In genomic region chr4:168811793-168812651, GRCh38 we compare ENCODE assay signal across 11 cellular contexts.
DNase-seq lines count a peak whose midpoint lies in the region; ATAC-seq and TF ChIP-seq lines count a peak whose summit lies in the region.
"Had no signal": no experiment of that assay in that cellular context is flagged by ENCODE, and none has a peak within 500 bp of the region (broad histone marks: within the 10 kb centered on the region; RNA-seq: fewer than 3 reads in every experiment).

No MANE protein-coding gene starts in this region.

- H3K4me3 ChIP-seq in heart right ventricle, result no peak overlapping the region
- H3K4me3 ChIP-seq in epithelial cell of esophagus (ENCODE audit: low read length), result no peak overlapping the region

- intact Hi-C loops in heart right ventricle (cut with DNase I) (no loop called here), cardiac septum (cut with DNase I) (loop anchor here (10.0 kb wide), 1 partner anchor 227 kb away; no protein-coding TSS in a partner anchor), CD14-positive monocyte (cut with micrococcal nuclease) (no loop called here)

- DNase-seq in heart right ventricle (no peak), cardiac septum (ENCODE audit: low spot score) (no peak), epithelial cell of esophagus (ENCODE audit: low read depth) (peak; percentile 79), nephron progenitor cell (no peak), HuH-7.5 (ENCODE audit: low spot score) (no peak), anterior cingulate cortex (lab: John Stamatoyannopoulos, UW) (no peak), SKM-1 (lab: John Stamatoyannopoulos, UW; ENCODE audit: unreplicated experiment) (no peak), CD14-positive monocyte (ENCODE audit: low spot score) (no peak)
- DNase-seq: activated CD4-positive, alpha-beta T cell treated with anti-CD3 and anti-CD28 coated beads for 1 hour; activated naive CD8-positive, alpha-beta T cell treated with anti-CD3 and anti-CD28 coated beads, Interleukin-2, amount 50 U/mL, for 24 hours; Kasumi-1 had no signal

- peak overlapping the region in 8 of 10 donors; percentile 40 to 79 (median 52) for H3K27ac ChIP-seq in heart right ventricle

- no peak overlapping the region for H3K4me3 Mint-ChIP-seq in nephron progenitor cell
- H3K4me3 Mint-ChIP-seq in CD14-positive monocyte, result no peak overlapping the region
- H3K4me3 Mint-ChIP-seq: activated naive CD8-positive, alpha-beta T cell treated with anti-CD3 and anti-CD28 coated beads, Interleukin-2, amount 50 U/mL, for 24 hours had no signal

- no peak for ATAC-seq in heart right ventricle
- ATAC-seq: activated naive CD8-positive, alpha-beta T cell treated with anti-CD3 and anti-CD28 coated beads, Interleukin-2, amount 50 U/mL, for 24 hours had no signal

- H3K4me1 Mint-ChIP-seq in nephron progenitor cell, result peaks cover 49% of the 10 kb centered on the region
- peaks cover 11% of the 10 kb centered on the region for H3K4me1 Mint-ChIP-seq in CD14-positive monocyte

- no peaks in the 10 kb centered on the region for H3K9me3 ChIP-seq in heart right ventricle

- peaks cover 7% of the 10 kb centered on the region for H3K36me3 Mint-ChIP-seq in nephron progenitor cell (ENCODE audit: low read depth)
- no peaks in the 10 kb centered on the region for H3K36me3 Mint-ChIP-seq in CD14-positive monocyte

- no peak for TF ChIP-seq CTCF in heart right ventricle (IDR thresholded peaks at IDR 0.05)
- no peak for TF ChIP-seq CTCF in epithelial cell of esophagus (IDR thresholded peaks at IDR 0.05; ENCODE audit: insufficient read depth, low read depth, low read length, missing control alignments)
- no peak for TF ChIP-seq CTCF in nephron progenitor cell (IDR thresholded peaks at IDR 0.05)
- no peak for TF ChIP-seq CTCF in CD14-positive monocyte (IDR thresholded peaks at IDR 0.05)

- no peaks in the 10 kb centered on the region for H3K27me3 ChIP-seq in heart right ventricle

- H3K9me3 Mint-ChIP-seq in nephron progenitor cell (peaks cover 3% of the 10 kb centered on the region), CD14-positive monocyte (peaks cover 0 to 1% (median 0%) of the 10 kb centered on the region in 7 donors)
- H3K9me3 Mint-ChIP-seq: activated naive CD8-positive, alpha-beta T cell treated with anti-CD3 and anti-CD28 coated beads, Interleukin-2, amount 50 U/mL, for 24 hours had no signal

- H3K27ac Mint-ChIP-seq in nephron progenitor cell, result peak overlapping the region; percentile 52
- peak overlapping the region in 1 of 7 donors; percentile 9 for H3K27ac Mint-ChIP-seq in CD14-positive monocyte
- H3K27ac Mint-ChIP-seq: activated naive CD8-positive, alpha-beta T cell treated with anti-CD3 and anti-CD28 coated beads, Interleukin-2, amount 50 U/mL, for 24 hours had no signal

- 53 to 56% methylated on average over 9 of the region's 9 CpGs for WGBS in heart right ventricle, 2 donors

- peaks cover 8% of the 10 kb centered on the region for H3K27me3 Mint-ChIP-seq in nephron progenitor cell (ENCODE audit: low read depth, poor library complexity)
- H3K27me3 Mint-ChIP-seq in CD14-positive monocyte (ENCODE audit: low read depth in 3 of 3), result peaks cover 0 to 4% (median 3%) of the 10 kb centered on the region in 3 donors

- H3K36me3 ChIP-seq in heart right ventricle, result no peaks in the 10 kb centered on the region

- peaks cover 0 to 53% (median 21%) of the 10 kb centered on the region in 9 donors for H3K4me1 ChIP-seq in heart right ventricle
